1 cellular context compared by ENCODE assay signal in the genomic region with DNA sequence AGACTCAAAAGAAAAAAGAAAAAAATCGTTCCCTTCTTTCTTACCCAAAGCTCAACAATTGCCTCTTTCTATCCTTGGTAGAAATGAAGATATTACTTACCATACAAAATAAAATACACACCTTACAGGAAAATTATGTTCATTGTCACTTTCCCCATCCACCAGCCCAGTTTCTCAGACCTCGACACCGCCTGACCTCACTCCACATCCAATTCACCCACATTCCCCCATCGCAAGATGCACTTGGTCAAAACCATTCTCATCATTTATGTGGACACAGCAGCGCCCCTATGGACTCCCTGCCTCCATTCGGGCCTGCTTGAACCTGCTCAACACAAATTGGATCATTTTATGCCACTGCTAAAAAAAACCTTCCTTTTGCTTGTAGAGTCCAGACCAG.
TF ChIP-seq lines count a peak whose summit lies in the region.

No MANE protein-coding gene starts in this region.

TF ChIP-seq in HepG2, 621 proteins besides CTCF, POLR2A, EP300 and RAD21:
- TF ChIP-seq ZNF234 (CRISPR knock-in tag; conservative IDR thresholded peaks at IDR 0.05) (0 out of 2 replicates have a peak, but pooled peaks have one; percentile 60), ZKSCAN5 (CRISPR knock-in tag; IDR thresholded peaks at IDR 0.05) (no peak), ZFX (CRISPR knock-in tag; IDR thresholded peaks at IDR 0.05; ENCODE audit: low read depth) (no peak), RELA (CRISPR knock-in tag; IDR thresholded peaks at IDR 0.05) (no peak), ZBTB8A (CRISPR knock-in tag; IDR thresholded peaks at IDR 0.05; ENCODE audit: borderline replicate concordance, low read depth) (0 out of 2 replicates have a peak, but pooled peaks have one; percentile 43), ZNF740 (CRISPR knock-in tag; IDR thresholded peaks at IDR 0.05) (no peak), ZNF543 (CRISPR knock-in tag; IDR thresholded peaks at IDR 0.05) (0 out of 2 replicates have a peak, but pooled peaks have one; percentile 55), POLR2G (IDR thresholded peaks at IDR 0.05; ENCODE audit: low read depth, low read length) (peak; percentile 4; the same call in 1 of the 2 replicates), NR2C2 (CRISPR knock-in tag; IDR thresholded peaks at IDR 0.05; ENCODE audit: borderline replicate concordance) (0 out of 2 replicates have a peak, but pooled peaks have one; percentile 35)
- TF ChIP-seq, protein P1, sequence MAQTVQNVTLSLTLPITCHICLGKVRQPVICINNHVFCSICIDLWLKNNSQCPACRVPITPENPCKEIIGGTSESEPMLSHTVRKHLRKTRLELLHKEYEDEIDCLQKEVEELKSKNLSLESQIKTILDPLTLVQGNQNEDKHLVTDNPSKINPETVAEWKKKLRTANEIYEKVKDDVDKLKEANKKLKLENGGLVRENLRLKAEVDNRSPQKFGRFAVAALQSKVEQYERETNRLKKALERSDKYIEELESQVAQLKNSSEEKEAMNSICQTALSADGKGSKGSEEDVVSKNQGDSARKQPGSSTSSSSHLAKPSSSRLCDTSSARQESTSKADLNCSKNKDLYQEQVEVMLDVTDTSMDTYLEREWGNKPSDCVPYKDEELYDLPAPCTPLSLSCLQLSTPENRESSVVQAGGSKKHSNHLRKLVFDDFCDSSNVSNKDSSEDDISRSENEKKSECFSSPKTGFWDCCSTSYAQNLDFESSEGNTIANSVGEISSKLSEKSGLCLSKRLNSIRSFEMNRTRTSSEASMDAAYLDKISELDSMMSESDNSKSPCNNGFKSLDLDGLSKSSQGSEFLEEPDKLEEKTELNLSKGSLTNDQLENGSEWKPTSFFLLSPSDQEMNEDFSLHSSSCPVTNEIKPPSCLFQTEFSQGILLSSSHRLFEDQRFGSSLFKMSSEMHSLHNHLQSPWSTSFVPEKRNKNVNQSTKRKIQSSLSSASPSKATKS (CRISPR knock-in tag; IDR thresholded peaks at IDR 0.05), result peak; percentile 9; the same call in 1 of the 2 replicates
